ENCODE assay signal across 17 cellular contexts in genomic region chr16:88460496-88461169, GRCh38. TPM values are rescaled to one million over a fixed set of nuclear protein-coding genes. Genes with fewer than 3 reads are reported as not detected.
DNase-seq lines count a peak whose midpoint lies in the region; ATAC-seq lines count a peak whose summit lies in the region.
"Had no signal": no experiment of that assay in that cellular context is flagged by ENCODE, and none has a peak within 500 bp of the region (broad histone marks: within the 10 kb centered on the region; RNA-seq: fewer than 3 reads in every experiment).

No MANE protein-coding gene starts in this region.

- DNase-seq in CD4-positive, CD25-positive, alpha-beta regulatory T cell: no peak
- peak; percentile 64 for DNase-seq in OCI-M1 (lab: John Stamatoyannopoulos, UW)
- no peak for DNase-seq in immature natural killer cell
- DNase-seq in NCI-H2227 treated with DMSO at 0.1 percent for 48 hours (lab: John Stamatoyannopoulos, UW): no peak
- no peak for DNase-seq in CD1c-positive myeloid dendritic cell (ENCODE audit: extremely low spot score)
- no peak for DNase-seq in NCI-H82 treated with DMSO at 0.1 percent for 48 hours (lab: John Stamatoyannopoulos, UW; ENCODE audit: unreplicated experiment)
- DNase-seq: BE2C, GOT3, Karpas-422, NCI-H1694 treated with DMSO at 0.1 percent for 48 hours, NCI-H2081 treated with DMSO at 0.1 percent for 48 hours, NCI-H2171 treated with DMSO at 0.1 percent for 48 hours, NCI-H446, NCI-H526 had no signal

- H3K27ac ChIP-seq in CD4-positive, CD25-positive, alpha-beta regulatory T cell (ENCODE audit: insufficient read depth, low read length, poor library complexity, severe bottlenecking): peak overlapping the region; percentile 23
- H3K27ac ChIP-seq: SJSA1 had no signal

- H3K9me3 Mint-ChIP-seq in CD4-positive, CD25-positive, alpha-beta regulatory T cell: peaks cover 0 to 2% (median 0%) of the 10 kb centered on the region in 7 donors
- H3K9me3 Mint-ChIP-seq in immature natural killer cell: no peaks in the 10 kb centered on the region
- no peaks in the 10 kb centered on the region for H3K9me3 Mint-ChIP-seq in stimulated activated memory B cell treated with anti-CD40 and anti-IgM and Interleukin-4, amounts not matched to agents 10 μg/mL and 1 μg/mL and 100 μg/mL, for 72 hours
- H3K9me3 Mint-ChIP-seq: IgD-negative memory B cell had no signal

- H3K4me3 ChIP-seq in CD4-positive, CD25-positive, alpha-beta regulatory T cell (ENCODE audit: low read depth, low read length): no peak overlapping the region
- H3K4me3 ChIP-seq: SJSA1 had no signal

- no peaks in the 10 kb centered on the region for H3K9me3 ChIP-seq in CD4-positive, CD25-positive, alpha-beta regulatory T cell (ENCODE audit: control insufficient read depth in 2 of 2, low read length in 2 of 2)
- H3K9me3 ChIP-seq: BE2C, SJSA1 had no signal

- no peaks in the 10 kb centered on the region for H3K36me3 ChIP-seq in CD4-positive, CD25-positive, alpha-beta regulatory T cell (ENCODE audit: control insufficient read depth, insufficient read depth, low read length)
- H3K36me3 ChIP-seq: BE2C, SJSA1 had no signal

- no peak for ATAC-seq in CD4-positive, CD25-positive, alpha-beta regulatory T cell (ENCODE audit: low read depth in 2 of 2)
- ATAC-seq in stimulated activated memory B cell treated with anti-CD40 and anti-IgM and Interleukin-4, amounts not matched to agents 10 μg/mL and 1 μg/mL and 100 μg/mL, for 72 hours: no peak

- no peaks in the 10 kb centered on the region for H3K27me3 ChIP-seq in CD4-positive, CD25-positive, alpha-beta regulatory T cell (ENCODE audit: control insufficient read depth, insufficient read depth, low read length)

- H3K4me1 ChIP-seq in CD4-positive, CD25-positive, alpha-beta regulatory T cell (ENCODE audit: control insufficient read depth, insufficient read depth, low read length, poor library complexity, severe bottlenecking): peaks cover 92% of the 10 kb centered on the region

- no peaks in the 10 kb centered on the region for H3K27me3 Mint-ChIP-seq in CD4-positive, CD25-positive, alpha-beta regulatory T cell
- H3K27me3 Mint-ChIP-seq in immature natural killer cell (ENCODE audit: low read depth in 3 of 3): peaks cover 23 to 34% (median 26%) of the 10 kb centered on the region in 3 donors
- no peaks in the 10 kb centered on the region for H3K27me3 Mint-ChIP-seq in stimulated activated memory B cell treated with anti-CD40 and anti-IgM and Interleukin-4, amounts not matched to agents 10 μg/mL and 1 μg/mL and 100 μg/mL, for 72 hours
- H3K27me3 Mint-ChIP-seq: IgD-negative memory B cell had no signal

- H3K27ac Mint-ChIP-seq in CD4-positive, CD25-positive, alpha-beta regulatory T cell: peak overlapping the region in 2 of 3 donors; percentile 25 to 71
- H3K27ac Mint-ChIP-seq in immature natural killer cell: peak overlapping the region in 5 of 6 donors; percentile 40 to 88 (median 75)
- peak overlapping the region; percentile 31 for H3K27ac Mint-ChIP-seq in stimulated activated memory B cell treated with anti-CD40 and anti-IgM and Interleukin-4, amounts not matched to agents 10 μg/mL and 1 μg/mL and 100 μg/mL, for 72 hours
- H3K27ac Mint-ChIP-seq: IgD-negative memory B cell had no signal

- H3K4me1 Mint-ChIP-seq in CD4-positive, CD25-positive, alpha-beta regulatory T cell: peaks cover 4 to 87% (median 34%) of the 10 kb centered on the region in 4 donors
- H3K4me1 Mint-ChIP-seq in immature natural killer cell: peaks cover 81 to 88% of the 10 kb centered on the region in 2 donors
- H3K4me1 Mint-ChIP-seq in stimulated activated memory B cell treated with anti-CD40 and anti-IgM and Interleukin-4, amounts not matched to agents 10 μg/mL and 1 μg/mL and 100 μg/mL, for 72 hours: peaks cover 93% of the 10 kb centered on the region

- peak overlapping the region in 2 of 4 donors; percentile 54 to 74 for H3K4me3 Mint-ChIP-seq in CD4-positive, CD25-positive, alpha-beta regulatory T cell
- peak overlapping the region in 4 of 5 donors; percentile 25 to 60 (median 32) for H3K4me3 Mint-ChIP-seq in immature natural killer cell
- no peak overlapping the region for H3K4me3 Mint-ChIP-seq in stimulated activated memory B cell treated with anti-CD40 and anti-IgM and Interleukin-4, amounts not matched to agents 10 μg/mL and 1 μg/mL and 100 μg/mL, for 72 hours

- no peaks in the 10 kb centered on the region for H3K36me3 Mint-ChIP-seq in CD4-positive, CD25-positive, alpha-beta regulatory T cell
- H3K36me3 Mint-ChIP-seq in immature natural killer cell: no peaks in the 10 kb centered on the region
- H3K36me3 Mint-ChIP-seq in stimulated activated memory B cell treated with anti-CD40 and anti-IgM and Interleukin-4, amounts not matched to agents 10 μg/mL and 1 μg/mL and 100 μg/mL, for 72 hours: no peaks in the 10 kb centered on the region
- H3K36me3 Mint-ChIP-seq: IgD-negative memory B cell had no signal

RNA-seq across cellular contexts. Expression of gene ZFPM1, which starts 7.6 kb away (rescaled TPM):
- total RNA-seq in CD4-positive, CD25-positive, alpha-beta regulatory T cell: 30.2 TPM
- under 1 TPM; 0.07 to 0.41 (median 0.13) TPM for polyA plus RNA-seq in CD4-positive, CD25-positive, alpha-beta regulatory T cell
- under 1 TPM in 2 of 3 donors, not detected in 1; 0.14 to 0.75 TPM for polyA plus RNA-seq in immature natural killer cell
